Comparison of ENCODE assay signal across 11 cellular contexts in genomic region chr6:127950566-127951141, GRCh38. TPM values are rescaled to one million over a fixed set of nuclear protein-coding genes. Genes with fewer than 3 reads are reported as not detected.
DNase-seq lines count a peak whose midpoint lies in the region; ATAC-seq lines count a peak whose summit lies in the region.
"Had no signal": no experiment of that assay in that cellular context is flagged by ENCODE, and none has a peak within 500 bp of the region (broad histone marks: within the 10 kb centered on the region; RNA-seq: fewer than 3 reads in every experiment).

No MANE protein-coding gene starts in this region.

- H3K36me3 Mint-ChIP-seq in activated naive CD8-positive, alpha-beta T cell = peaks cover 12% of the 10 kb centered on the region
- H3K36me3 Mint-ChIP-seq: brain had no signal

- DNase-seq in activated CD4-positive, CD25-positive, alpha-beta regulatory T cell treated with anti-CD3 and anti-CD28 coated beads, Interleukin-2, amount 50 U/mL, for 72 hours = no peak
- no peak for DNase-seq in activated CD4-positive, CD25-positive, alpha-beta regulatory T cell (lab: John Stamatoyannopoulos, UW)
- DNase-seq in NCI-H2029 treated with DMSO at 0.1 percent for 48 hours (lab: John Stamatoyannopoulos, UW) (no peak), left ventricle myocardium superior (no peak)
- DNase-seq: EL, NCI-H345 had no signal

- peaks cover 11% of the 10 kb centered on the region for H3K9me3 Mint-ChIP-seq in activated naive CD8-positive, alpha-beta T cell (ENCODE audit: low read depth)

- ATAC-seq in GM18517 (IDR thresholded peaks at IDR 0.05; ENCODE audit: unreplicated experiment) = peak; percentile 37
- peak; percentile 38 for ATAC-seq in GM21528 (IDR thresholded peaks at IDR 0.05; ENCODE audit: low FRiP score, unreplicated experiment)
- peak; percentile 9 for ATAC-seq in HG03565 (IDR thresholded peaks at IDR 0.05; ENCODE audit: unreplicated experiment)
- no peak for ATAC-seq in left ventricle myocardium superior

- peak overlapping the region; percentile 76 for H3K4me3 Mint-ChIP-seq in activated naive CD8-positive, alpha-beta T cell
- H3K4me3 Mint-ChIP-seq: brain had no signal

- H3K27ac Mint-ChIP-seq in activated naive CD8-positive, alpha-beta T cell = peak overlapping the region; percentile 96
- H3K27ac Mint-ChIP-seq: brain had no signal

- peaks cover 82% of the 10 kb centered on the region for H3K4me1 Mint-ChIP-seq in activated naive CD8-positive, alpha-beta T cell (ENCODE audit: low read depth)
- H3K4me1 Mint-ChIP-seq: brain had no signal

- H3K27me3 Mint-ChIP-seq in activated naive CD8-positive, alpha-beta T cell = no peaks in the 10 kb centered on the region
- H3K27me3 Mint-ChIP-seq: brain had no signal

- intact Hi-C loops in left ventricle myocardium superior (cut with micrococcal nuclease) = no loop called here

RNA-seq across cellular contexts. Expression of gene THEMIS, which starts 49.8 kb away (rescaled TPM):
- 0.37 TPM for total RNA-seq in left ventricle myocardium superior
